9 cellular contexts compared by ENCODE assay signal in the genomic region with DNA sequence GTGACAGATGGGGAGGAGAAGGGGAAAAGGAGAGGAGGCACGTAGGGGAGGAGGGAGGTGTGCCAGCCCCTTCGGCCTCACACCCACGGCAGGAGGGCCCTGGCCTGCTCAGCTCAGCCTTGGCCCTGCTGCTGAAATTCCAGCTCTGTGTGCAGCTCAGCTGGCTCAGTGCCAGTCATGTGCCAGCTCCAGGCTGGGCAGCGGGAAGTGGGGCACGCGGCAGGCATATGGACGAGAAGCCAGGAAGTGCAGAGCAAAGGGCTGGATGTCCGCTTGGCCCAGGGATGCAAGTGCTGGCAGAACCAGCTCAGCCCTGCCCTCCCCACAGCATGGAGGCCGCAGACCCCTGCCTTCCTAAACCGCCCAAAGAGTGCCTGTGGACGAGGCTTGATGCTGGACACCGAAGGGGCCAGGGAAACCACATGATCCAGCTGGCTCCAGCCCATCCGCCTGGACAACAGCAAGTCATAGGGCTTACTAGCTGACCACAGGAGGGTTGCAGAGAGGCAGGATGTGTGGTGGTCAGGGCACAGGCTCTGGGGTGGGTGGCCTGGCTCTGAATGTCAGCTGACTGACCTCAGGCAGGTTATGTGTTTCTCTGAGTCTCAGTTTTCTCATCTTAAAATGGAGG.
DNase-seq lines count a peak whose midpoint lies in the region; ATAC-seq, FAIRE-seq and TF ChIP-seq lines count a peak whose summit lies in the region.
"Had no signal": no experiment of that assay in that cellular context is flagged by ENCODE, and none has a peak within 500 bp of the region (broad histone marks: within the 10 kb centered on the region; RNA-seq: fewer than 3 reads in every experiment).

No MANE protein-coding gene starts in this region.

- TF ChIP-seq CTCF in kidney (IDR thresholded peaks at IDR 0.05; ENCODE audit: borderline replicate concordance, extremely low read depth, insufficient read depth) (no peak), thyroid gland (IDR thresholded peaks at IDR 0.05) (no peak), omental fat pad (IDR thresholded peaks at IDR 0.05) (no peak)

- H3K4me1 ChIP-seq in kidney (ENCODE audit: control insufficient read depth in 1 of 2, insufficient read depth in 1 of 2, low read depth in 1 of 2, low read length in 2 of 2) (peaks cover 0 to 13% of the 10 kb centered on the region in 2 donors), thyroid gland (peaks cover 0 to 13% of the 10 kb centered on the region in 2 donors)

- H3K27ac Mint-ChIP-seq in activated CD4-positive, alpha-beta T cell treated with anti-CD3 and anti-CD28 coated beads for 36 hours = peak overlapping the region; percentile 48
- peak overlapping the region; percentile 81 for H3K27ac Mint-ChIP-seq in activated naive CD8-positive, alpha-beta T cell treated with anti-CD3 and anti-CD28 coated beads, Interleukin-2, amount 10 ng/mL, durations not matched to agents 7 days and 5 days
- H3K27ac Mint-ChIP-seq: B cell had no signal

- no peaks in the 10 kb centered on the region for H3K27me3 ChIP-seq in thyroid gland

- POLR2A ChIA-PET in activated CD4-positive, alpha-beta T cell treated with anti-CD3 and anti-CD28 coated beads for 36 hours (lab: Charles Lee) = interaction anchor here (0.8 kb wide), 1 partner anchor 9 kb away, joined by 3 read pairs; no protein-coding TSS in a partner anchor
- POLR2A ChIA-PET in activated naive CD8-positive, alpha-beta T cell treated with anti-CD3 and anti-CD28 coated beads, Interleukin-2, amount 10 ng/mL, durations not matched to agents 7 days and 5 days (lab: Charles Lee) = interaction anchor here (0.6 to 11.8 kb wide), 6 partner anchors 9 to 919 kb away, joined by 3 to 248 read pairs (median 6); no protein-coding TSS in a partner anchor

- peaks cover 13% of the 10 kb centered on the region for H3K36me3 Mint-ChIP-seq in activated CD4-positive, alpha-beta T cell treated with anti-CD3 and anti-CD28 coated beads for 36 hours (ENCODE audit: low read depth)
- H3K36me3 Mint-ChIP-seq in activated naive CD8-positive, alpha-beta T cell treated with anti-CD3 and anti-CD28 coated beads, Interleukin-2, amount 10 ng/mL, durations not matched to agents 7 days and 5 days = peaks cover 9% of the 10 kb centered on the region

- H3K9me3 ChIP-seq in kidney (ENCODE audit: control insufficient read depth in 1 of 2, low read length in 2 of 2) = no peaks in the 10 kb centered on the region
- H3K9me3 ChIP-seq in thyroid gland = no peaks in the 10 kb centered on the region

- no peak for FAIRE-seq in kidney (lab: Jason Lieb, UNC)

- no peak for TF ChIP-seq POLR2A in thyroid gland (IDR thresholded peaks at IDR 0.05)

- intact Hi-C loops in activated CD4-positive, alpha-beta T cell treated with anti-CD3 and anti-CD28 coated beads for 36 hours (cut with DNase I, micrococcal nuclease) = loop anchor here in 1 of 2 experiments (10.0 kb wide), 1 partner anchor 250 kb away; no protein-coding TSS in a partner anchor
- intact Hi-C loops in kidney (cut with DNase I) (loop anchor here (5.0 kb wide), 1 partner anchor 127 kb away; no protein-coding TSS in a partner anchor), thyroid gland (cut with DNase I) (loop anchor here (10.0 kb wide), 1 partner anchor 260 kb away; no protein-coding TSS in a partner anchor)

- no peaks in the 10 kb centered on the region for H3K27me3 Mint-ChIP-seq in activated CD4-positive, alpha-beta T cell treated with anti-CD3 and anti-CD28 coated beads for 36 hours
- no peaks in the 10 kb centered on the region for H3K27me3 Mint-ChIP-seq in activated naive CD8-positive, alpha-beta T cell treated with anti-CD3 and anti-CD28 coated beads, Interleukin-2, amount 10 ng/mL, durations not matched to agents 7 days and 5 days
- H3K27me3 Mint-ChIP-seq: B cell had no signal

- no peak for DNase-seq in activated CD4-positive, alpha-beta T cell treated with anti-CD3 and anti-CD28 coated beads for 36 hours
- DNase-seq in activated CD4-positive, alpha-beta T cell treated with anti-CD3 and anti-CD28 coated beads for 1 hour = no peak
- DNase-seq in activated naive CD8-positive, alpha-beta T cell treated with anti-CD3 and anti-CD28 coated beads, Interleukin-2, amount 10 ng/mL, durations not matched to agents 7 days and 5 days = peak; percentile 27
- peak; percentile 93 for DNase-seq in kidney
- peak; percentile 91 to 92 for DNase-seq in thyroid gland
- no peak for DNase-seq in NCI-H526 treated with DMSO at 0.1 percent for 48 hours (lab: John Stamatoyannopoulos, UW)
- DNase-seq in omental fat pad (ENCODE audit: low spot score) = no peak

- ATAC-seq in activated CD4-positive, alpha-beta T cell treated with anti-CD3 and anti-CD28 coated beads for 36 hours = no peak
- ATAC-seq in activated naive CD8-positive, alpha-beta T cell treated with anti-CD3 and anti-CD28 coated beads, Interleukin-2, amount 10 ng/mL, durations not matched to agents 7 days and 5 days (ENCODE audit: low read depth) = no peak
- ATAC-seq in HG02970 (IDR thresholded peaks at IDR 0.05; ENCODE audit: low FRiP score, unreplicated experiment) = no peak
- no peak for ATAC-seq in omental fat pad (ENCODE audit: low FRiP score)

- no peak overlapping the region for H3K4me3 ChIP-seq in kidney (ENCODE audit: low read length in 2 of 2)
- no peak overlapping the region for H3K4me3 ChIP-seq in thyroid gland (replicated peaks in 1 of 3)

- H3K9ac ChIP-seq in kidney (ENCODE audit: low read length in 2 of 2) = no peak overlapping the region

- 35 to 36% methylated on average over 3 to 13 of the region's 13 CpGs for WGBS in thyroid gland, 2 donors

- no peaks in the 10 kb centered on the region for H3K9me3 Mint-ChIP-seq in activated CD4-positive, alpha-beta T cell treated with anti-CD3 and anti-CD28 coated beads for 36 hours (ENCODE audit: low read depth)
- H3K9me3 Mint-ChIP-seq in activated naive CD8-positive, alpha-beta T cell treated with anti-CD3 and anti-CD28 coated beads, Interleukin-2, amount 10 ng/mL, durations not matched to agents 7 days and 5 days = no peaks in the 10 kb centered on the region

- H3K27ac ChIP-seq in kidney (ENCODE audit: low read depth in 2 of 2, low read length in 2 of 2) (no peak overlapping the region), thyroid gland (no peak overlapping the region)

- no peak overlapping the region for H3K4me3 Mint-ChIP-seq in activated CD4-positive, alpha-beta T cell treated with anti-CD3 and anti-CD28 coated beads for 36 hours
- no peak overlapping the region for H3K4me3 Mint-ChIP-seq in activated naive CD8-positive, alpha-beta T cell treated with anti-CD3 and anti-CD28 coated beads, Interleukin-2, amount 10 ng/mL, durations not matched to agents 7 days and 5 days
- H3K4me3 Mint-ChIP-seq: B cell had no signal

- peaks cover 87% of the 10 kb centered on the region for H3K4me1 Mint-ChIP-seq in activated CD4-positive, alpha-beta T cell treated with anti-CD3 and anti-CD28 coated beads for 36 hours
- peaks cover 69% of the 10 kb centered on the region for H3K4me1 Mint-ChIP-seq in activated naive CD8-positive, alpha-beta T cell treated with anti-CD3 and anti-CD28 coated beads, Interleukin-2, amount 10 ng/mL, durations not matched to agents 7 days and 5 days

- CTCF ChIA-PET in activated CD4-positive, alpha-beta T cell treated with anti-CD3 and anti-CD28 coated beads for 36 hours (lab: Charles Lee) = interaction anchor here (0.7 to 11.1 kb wide), 9 partner anchors 9 to 253 kb away, joined by 3 to 214 read pairs (median 6); no protein-coding TSS in a partner anchor

- no peaks in the 10 kb centered on the region for H3K36me3 ChIP-seq in kidney (ENCODE audit: control insufficient read depth in 1 of 2, insufficient read depth in 2 of 2, low read length in 2 of 2)
- no peaks in the 10 kb centered on the region for H3K36me3 ChIP-seq in thyroid gland

Comparison
In these comparisons a context has a peak if more than half of its experiments do, and no peak if none do; other contexts are left out.
1. DNase-seq: peak in activated naive CD8-positive, alpha-beta T cell treated with anti-CD3 and anti-CD28 coated beads, Interleukin-2, amount 10 ng/mL, durations not matched to agents 7 days and 5 days (single experiment), kidney (single experiment) and thyroid gland (2 of 2); none in activated CD4-positive, alpha-beta T cell treated with anti-CD3 and anti-CD28 coated beads for 36 hours (single experiment), activated CD4-positive, alpha-beta T cell treated with anti-CD3 and anti-CD28 coated beads for 1 hour (single experiment), NCI-H526 treated with DMSO at 0.1 percent for 48 hours (single experiment) and omental fat pad (single experiment).